Comparison of ENCODE assay signal across 12 cellular contexts in the genomic region with DNA sequence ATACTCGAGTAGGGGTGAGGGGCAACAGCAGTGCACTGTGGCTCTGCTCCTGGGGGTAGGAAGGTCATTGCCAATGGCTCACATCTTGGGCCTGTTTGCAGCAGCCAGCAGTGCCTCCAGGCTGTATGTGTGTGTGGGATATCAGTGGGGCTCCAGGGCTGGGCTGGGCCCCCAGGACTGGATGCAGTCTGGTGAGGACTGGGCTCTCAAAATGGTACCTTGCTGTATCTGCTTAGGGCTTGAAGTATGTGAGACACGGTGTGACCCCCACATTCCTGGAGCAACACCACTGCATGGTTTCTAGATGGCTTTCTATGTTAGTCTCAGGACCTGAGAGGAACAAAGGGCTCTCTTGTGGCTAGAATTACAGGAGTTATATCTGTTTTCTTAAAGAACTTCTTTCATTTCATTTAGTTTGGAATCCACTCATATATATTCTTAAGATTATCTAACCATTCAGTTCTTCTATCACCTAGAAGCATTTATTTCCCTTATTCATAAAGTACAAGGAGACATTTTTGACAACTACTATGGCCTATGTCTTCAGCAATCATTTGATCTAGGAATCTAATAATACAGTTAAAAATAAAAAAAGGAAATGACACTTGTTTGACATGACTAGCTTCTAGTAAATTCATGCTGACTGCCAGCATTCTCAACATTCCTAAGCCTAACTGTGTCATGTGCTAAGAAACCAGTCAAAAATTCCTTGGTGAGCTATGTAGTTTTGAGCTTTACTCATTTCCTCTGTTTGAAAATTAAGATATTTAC.
A peak's percentile ranks its signal among the peaks of the same experiment; 100 is the strongest.
DNase-seq lines count a peak whose midpoint lies in the region; ATAC-seq, FAIRE-seq and TF ChIP-seq lines count a peak whose summit lies in the region.
"Had no signal": no experiment of that assay in that cellular context is flagged by ENCODE, and none has a peak within 500 bp of the region (broad histone marks: within the 10 kb centered on the region; RNA-seq: fewer than 3 reads in every experiment).

No MANE protein-coding gene starts in this region.

- no peak overlapping the region for H3K4me3 Mint-ChIP-seq in stimulated activated naive CD8-positive, alpha-beta T cell treated with anti-CD3 and anti-CD28 coated beads, Interleukin-15, amount 100 ng/mL, for 72 hours
- H3K4me3 Mint-ChIP-seq: activated B cell treated with CpG ODN at 0.5 μM for 24 hours; CD4-positive, CD25-positive, alpha-beta regulatory T cell had no signal

- H3K4me3 ChIP-seq in A673 (ENCODE audit: low read depth, low read length, poor library complexity, severe bottlenecking) (no peak overlapping the region), cardiac fibroblast (replicated peaks in 1 of 2; ENCODE audit: low read depth in 2 of 2, low read length in 2 of 2) (no peak overlapping the region), left lung (no peak overlapping the region), Karpas-422 (ENCODE audit: low read length) (no peak overlapping the region)

- no TSS peak for BruUV-seq in A673 (replicated peaks; lab: Mats Ljungman, UMichigan)

- H3K27me3 ChIP-seq in A673 (replicated peaks; ENCODE audit: insufficient read depth, low read depth, low read length, poor library complexity) (no peaks in the 10 kb centered on the region), left lung (no peaks in the 10 kb centered on the region), Karpas-422 (ENCODE audit: low read length) (no peaks in the 10 kb centered on the region)

- H3K36me3 ChIP-seq in A673 (ENCODE audit: insufficient read depth, low read length, poor library complexity, severe bottlenecking) = no peaks in the 10 kb centered on the region
- H3K36me3 ChIP-seq in left lung = no peaks in the 10 kb centered on the region
- no peaks in the 10 kb centered on the region for H3K36me3 ChIP-seq in Karpas-422 (ENCODE audit: insufficient read depth, low read length)

- no peak overlapping the region for H2AFZ ChIP-seq in Karpas-422 (ENCODE audit: low read length)

- no peak overlapping the region for H3K27ac Mint-ChIP-seq in stimulated activated naive CD8-positive, alpha-beta T cell treated with anti-CD3 and anti-CD28 coated beads, Interleukin-15, amount 100 ng/mL, for 72 hours
- H3K27ac Mint-ChIP-seq: activated B cell treated with CpG ODN at 0.5 μM for 24 hours; CD4-positive, CD25-positive, alpha-beta regulatory T cell had no signal

- no peaks in the 10 kb centered on the region for H3K4me1 Mint-ChIP-seq in stimulated activated naive CD8-positive, alpha-beta T cell treated with anti-CD3 and anti-CD28 coated beads, Interleukin-15, amount 100 ng/mL, for 72 hours
- H3K4me1 Mint-ChIP-seq: activated B cell treated with CpG ODN at 0.5 μM for 24 hours; CD4-positive, CD25-positive, alpha-beta regulatory T cell had no signal

- no peak overlapping the region for H3K9ac ChIP-seq in Karpas-422 (ENCODE audit: low read length)

- H3K9me2 ChIP-seq in Karpas-422 (replicated peaks; ENCODE audit: insufficient read depth, low read length) = no peaks in the 10 kb centered on the region

- H3K4me1 ChIP-seq in A673 (ENCODE audit: insufficient read depth, low read length, poor library complexity, severe bottlenecking) = peaks cover 15% of the 10 kb centered on the region
- H3K4me1 ChIP-seq in left lung = no peaks in the 10 kb centered on the region
- no peaks in the 10 kb centered on the region for H3K4me1 ChIP-seq in Karpas-422 (ENCODE audit: low read length)

- CTCF ChIA-PET in A673 (lab: Charles Lee) = no interaction called here

- H3K9me3 Mint-ChIP-seq in stimulated activated naive CD8-positive, alpha-beta T cell treated with anti-CD3 and anti-CD28 coated beads, Interleukin-15, amount 100 ng/mL, for 72 hours = peaks cover 5 to 21% of the 10 kb centered on the region in 2 donors

- H3K27ac ChIP-seq in A673 (ENCODE audit: low read depth, low read length, poor library complexity, severe bottlenecking) (peak overlapping the region; percentile 77), left lung (peak overlapping the region in 1 of 2 donors; percentile 37), Karpas-422 (ENCODE audit: low read length) (no peak overlapping the region)

- POLR2A ChIA-PET in A673 (lab: Charles Lee; ENCODE audit: low non-redundant PET) = no interaction called here

- H3K79me2 ChIP-seq in Karpas-422 (ENCODE audit: low read length) = no peaks in the 10 kb centered on the region

- H4K20me1 ChIP-seq in Karpas-422 (ENCODE audit: insufficient read depth, low read depth, low read length) = no peaks in the 10 kb centered on the region

- intact Hi-C loops in A673 (cut with micrococcal nuclease; ENCODE audit: unreplicated experiment) (no loop called here), left lung (cut with DNase I) (no loop called here)

- no peaks in the 10 kb centered on the region for H3K27me3 Mint-ChIP-seq in stimulated activated naive CD8-positive, alpha-beta T cell treated with anti-CD3 and anti-CD28 coated beads, Interleukin-15, amount 100 ng/mL, for 72 hours
- H3K27me3 Mint-ChIP-seq: activated B cell treated with CpG ODN at 0.5 μM for 24 hours; CD4-positive, CD25-positive, alpha-beta regulatory T cell had no signal

- peak; percentile 82 for ATAC-seq in left lung
- ATAC-seq in stimulated activated naive CD8-positive, alpha-beta T cell treated with anti-CD3 and anti-CD28 coated beads, Interleukin-15, amount 100 ng/mL, for 72 hours = no peak
- no peak for ATAC-seq in HG03439 (IDR thresholded peaks at IDR 0.05; ENCODE audit: unreplicated experiment)

- FAIRE-seq in HTR-8/SVneo (lab: Jason Lieb, UNC) = no peak

- peaks cover 24% of the 10 kb centered on the region for H3K9me3 ChIP-seq in A673 (ENCODE audit: low read depth, low read length, poor library complexity, severe bottlenecking)
- H3K9me3 ChIP-seq in left lung = peaks cover 0 to 5% of the 10 kb centered on the region in 2 donors
- peaks cover 37% of the 10 kb centered on the region for H3K9me3 ChIP-seq in Karpas-422 (ENCODE audit: low read length)

- TF ChIP-seq CTCF in A673 (conservative IDR thresholded peaks at IDR 0.05; ENCODE audit: low read depth, low read length) (no peak), cardiac fibroblast (IDR thresholded peaks at IDR 0.05; ENCODE audit: low read depth, low read length) (no peak), left lung (IDR thresholded peaks at IDR 0.05) (no peak)

- no peak overlapping the region for H3K4me2 ChIP-seq in Karpas-422 (ENCODE audit: low read depth, low read length, poor library complexity, severe bottlenecking)

- peak; percentile 77 for DNase-seq in A673 (ENCODE audit: low spot score)
- DNase-seq in HTR-8/SVneo (ENCODE audit: insufficient read length, low spot score) = peak; percentile 45
- DNase-seq in cardiac fibroblast (ENCODE audit: low read depth in 2 of 2) = peak; percentile 92 to 96
- DNase-seq in left lung = no peak
- DNase-seq in NCI-H526 treated with DMSO at 0.1 percent for 48 hours (lab: John Stamatoyannopoulos, UW) = no peak
- DNase-seq in Karpas-422 = no peak
- no peak for DNase-seq in stimulated activated naive CD8-positive, alpha-beta T cell treated with anti-CD3 and anti-CD28 coated beads, Interleukin-15, amount 100 ng/mL, for 72 hours
- DNase-seq: activated B cell treated with CpG ODN at 0.5 μM for 24 hours; amygdala; CD4-positive, CD25-positive, alpha-beta regulatory T cell; NCI-H1930 had no signal

Comparison
In these comparisons a context has a peak if more than half of its experiments do, and no peak if none do; other contexts are left out.
1. DNase-seq: peak in A673 (single experiment), HTR-8/SVneo (single experiment) and cardiac fibroblast (2 of 2); none in left lung (0 of 2), NCI-H526 treated with DMSO at 0.1 percent for 48 hours (single experiment), Karpas-422 (single experiment) and stimulated activated naive CD8-positive, alpha-beta T cell treated with anti-CD3 and anti-CD28 coated beads, Interleukin-15, amount 100 ng/mL, for 72 hours (0 of 2).